ENCODE assay signal across 10 cellular contexts in the genomic region with DNA sequence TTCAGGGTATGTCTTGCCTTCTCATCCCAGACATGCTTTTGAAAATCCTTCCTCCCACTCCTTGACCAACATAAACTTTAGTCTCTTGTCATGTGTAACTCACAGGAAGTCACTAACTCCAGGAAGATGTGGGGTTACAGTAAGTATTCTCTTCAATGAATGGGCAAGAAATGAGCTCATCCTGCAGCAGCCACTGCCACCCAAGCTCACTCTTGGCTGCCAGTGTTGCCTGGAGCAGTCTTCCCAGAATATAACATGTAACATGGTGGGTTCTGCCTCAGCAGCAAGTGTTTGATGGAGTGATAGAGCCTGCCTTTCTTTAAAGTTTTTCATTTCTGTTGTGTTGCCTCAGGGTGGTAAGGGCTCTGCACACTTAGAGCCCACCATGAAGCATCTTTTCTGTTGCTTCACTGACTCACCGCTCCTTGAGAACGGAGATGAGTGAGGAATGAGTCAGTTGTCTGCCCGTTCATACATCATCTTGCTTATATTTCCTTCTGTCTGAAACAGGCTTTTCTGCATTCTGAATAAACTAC.
DNase-seq lines count a peak whose midpoint lies in the region; ATAC-seq and TF ChIP-seq lines count a peak whose summit lies in the region.
"Had no signal": no experiment of that assay in that cellular context is flagged by ENCODE, and none has a peak within 500 bp of the region (broad histone marks: within the 10 kb centered on the region; RNA-seq: fewer than 3 reads in every experiment).

No MANE protein-coding gene starts in this region.

- no peaks in the 10 kb centered on the region for H3K9me3 ChIP-seq in AG04450 (ENCODE audit: control insufficient read depth, insufficient read depth, low read length)
- H3K9me3 ChIP-seq in fibroblast of lung (ENCODE audit: control insufficient read depth, insufficient read depth, low read depth, low read length) = no peaks in the 10 kb centered on the region

- CTCF ChIA-PET in AG04450 (lab: Charles Lee) = interaction anchor here (1.3 to 1.9 kb wide), 2 partner anchors 375 to 467 kb away, joined by 5 to 6 read pairs; no protein-coding TSS in a partner anchor

- H2AFZ ChIP-seq in fibroblast of lung (ENCODE audit: low read length) = no peak overlapping the region

- H3K4me1 ChIP-seq in fibroblast of lung (ENCODE audit: control insufficient read depth, extremely low read depth, insufficient read depth, low read length) = peaks cover 16% of the 10 kb centered on the region

- no peak for TF ChIP-seq CTCF in AG04450 (IDR thresholded peaks at IDR 0.05; ENCODE audit: low read depth, low read length)
- no peak for TF ChIP-seq CTCF in fibroblast of lung (conservative IDR thresholded peaks at IDR 0.05 in 1 of 2, IDR thresholded peaks at IDR 0.05 in 1 of 2; ENCODE audit: low read depth in 1 of 2, low read length in 2 of 2)

- H3K27ac ChIP-seq in AG04450 (ENCODE audit: low read depth, low read length) (peak overlapping the region; percentile 58), fibroblast of lung (ENCODE audit: insufficient read depth, low read length) (peak overlapping the region; percentile 33)

- no peaks in the 10 kb centered on the region for H3K36me3 ChIP-seq in fibroblast of lung (ENCODE audit: control insufficient read depth, insufficient read depth, low read length)

- no peaks in the 10 kb centered on the region for H4K20me1 ChIP-seq in fibroblast of lung (ENCODE audit: control insufficient read depth, extremely low read depth, insufficient read depth, low read length)

- peak overlapping the region; percentile 64 for H3K4me2 ChIP-seq in fibroblast of lung (ENCODE audit: extremely low read depth, insufficient read depth, low read length)

- H3K79me2 ChIP-seq in fibroblast of lung (ENCODE audit: control insufficient read depth, insufficient read depth, low read length) = no peaks in the 10 kb centered on the region

- H3K9ac ChIP-seq in fibroblast of lung (ENCODE audit: insufficient read depth, low read length) = no peak overlapping the region

- H3K27me3 ChIP-seq in AG04450 (ENCODE audit: control insufficient read depth, insufficient read depth, low read length) (no peaks in the 10 kb centered on the region), fibroblast of lung (ENCODE audit: control insufficient read depth, insufficient read depth, low read length) (no peaks in the 10 kb centered on the region)

- H3K4me3 ChIP-seq in AG04450 (ENCODE audit: low read depth, low read length) (no peak overlapping the region), fibroblast of lung (replicated peaks in 1 of 4; ENCODE audit: control extremely low read depth in 1 of 4, insufficient read depth in 1 of 4, low read depth in 3 of 4, low read length in 4 of 4) (no peak overlapping the region)

- ATAC-seq in GM21423 (IDR thresholded peaks at IDR 0.05; ENCODE audit: unreplicated experiment) (peak; percentile 35), GM19351 (IDR thresholded peaks at IDR 0.05; ENCODE audit: unreplicated experiment) (no peak), HG02938 (IDR thresholded peaks at IDR 0.05; ENCODE audit: unreplicated experiment) (no peak)

- POLR2A ChIA-PET in AG04450 (lab: Yijun Ruan, JAX) = no interaction called here

- DNase-seq in AG04450 (ENCODE audit: low read depth, low spot score) (peak; percentile 47), MV-4-11 (lab: John Stamatoyannopoulos, UW) (peak; percentile 10), fibroblast of lung (ENCODE audit: low read depth in 2 of 2) (peak; percentile 62 to 95), cerebellum (ENCODE audit: low spot score) (no peak), NCI-H526 treated with DMSO at 0.1 percent for 48 hours (lab: John Stamatoyannopoulos, UW) (no peak)
- DNase-seq: amygdala, DND-41 had no signal

Comparison
In these comparisons a context has a peak if more than half of its experiments do, and no peak if none do; other contexts are left out.
1. DNase-seq: peak in AG04450 (single experiment), MV-4-11 (single experiment) and fibroblast of lung (2 of 2); none in cerebellum (single experiment) and NCI-H526 treated with DMSO at 0.1 percent for 48 hours (single experiment).